In genomic region chr6:35719407-35719829, GRCh38 we compare ENCODE assay signal across 9 cellular contexts. TPM values are rescaled to one million over a fixed set of nuclear protein-coding genes. Genes with fewer than 3 reads are reported as not detected.
DNase-seq lines count a peak whose midpoint lies in the region; ATAC-seq and TF ChIP-seq lines count a peak whose summit lies in the region.
"Had no signal": no experiment of that assay in that cellular context is flagged by ENCODE, and none has a peak within 500 bp of the region (broad histone marks: within the 10 kb centered on the region; RNA-seq: fewer than 3 reads in every experiment).

No MANE protein-coding gene starts in this region.

- WGBS in prostate gland, result 38% methylated on average over 5 of the region's 5 CpGs

- DNase-seq in choroid plexus epithelial cell (ENCODE audit: low read depth) (no peak), prostate gland (ENCODE audit: low spot score) (no peak), G401 (ENCODE audit: low spot score) (no peak), pons (ENCODE audit: low spot score) (no peak), OCI-M1 (lab: John Stamatoyannopoulos, UW) (no peak), natural killer cell (no peak)

- H3K36me3 ChIP-seq in prostate gland, result no peaks in the 10 kb centered on the region

- peaks cover 52% of the 10 kb centered on the region for H3K4me1 ChIP-seq in prostate gland (replicated peaks)

- TF ChIP-seq CTCF in choroid plexus epithelial cell (conservative IDR thresholded peaks at IDR 0.05; ENCODE audit: low read depth, low read length) (no peak), prostate gland (IDR thresholded peaks at IDR 0.05) (no peak), natural killer cell (IDR thresholded peaks at IDR 0.05) (no peak)

- no peak overlapping the region for H3K27ac Mint-ChIP-seq in natural killer cell

- no peaks in the 10 kb centered on the region for H3K36me3 Mint-ChIP-seq in natural killer cell

- intact Hi-C loops in prostate gland (cut with DNase I), result no loop called here
- intact Hi-C loops in natural killer cell (cut with micrococcal nuclease), result no loop called here

- H3K27ac ChIP-seq in prostate gland, result peak overlapping the region; percentile 99 to 100

- in situ Hi-C loops in G401 (cut with HindIII; ENCODE audit: low sequenced_read_pairs), result no loop called here

- H3K9me3 ChIP-seq in prostate gland, result no peaks in the 10 kb centered on the region

- H3K4me3 ChIP-seq in choroid plexus epithelial cell (ENCODE audit: low read depth, low read length) (peak overlapping the region; percentile 42), prostate gland (no peak overlapping the region)

- ATAC-seq in GM18861 (IDR thresholded peaks at IDR 0.05; ENCODE audit: unreplicated experiment) (peak; percentile 17), HG03095 (IDR thresholded peaks at IDR 0.05; ENCODE audit: unreplicated experiment) (peak; percentile 24), natural killer cell (no peak)

- H3K4me3 Mint-ChIP-seq in natural killer cell, result no peak overlapping the region

- H3K4me1 Mint-ChIP-seq in natural killer cell, result peaks cover 0 to 14% of the 10 kb centered on the region in 2 donors

- H3K27me3 ChIP-seq in prostate gland (replicated peaks; ENCODE audit: insufficient read depth), result no peaks in the 10 kb centered on the region

- H3K9me3 Mint-ChIP-seq in natural killer cell, result no peaks in the 10 kb centered on the region

- peaks cover 0 to 4% of the 10 kb centered on the region in 2 donors for H3K27me3 Mint-ChIP-seq in natural killer cell (ENCODE audit: low read depth in 2 of 2)

- no peak for TF ChIP-seq POLR2A in prostate gland (IDR thresholded peaks at IDR 0.05)

RNA-seq across cellular contexts. Expression of gene ARMC12, which starts 17.4 kb away (rescaled TPM):
- total RNA-seq in prostate gland, result 1 to 10 TPM; 1.7 to 4.4 TPM
- 0.68 TPM in 1 of 2 replicates, not detected in the other for total RNA-seq in G401 (2014; rRNA removed; shearing (Covaris generic))
- total RNA-seq in natural killer cell, result 1 to 10 TPM in 1 of 3 donors, under 1 TPM in 2; 0.59 to 1.5 (median 0.64) TPM
- total RNA-seq: urinary bladder had no signal

RNA-seq across cellular contexts. Expression of gene FKBP5, which starts 30.7 kb away (rescaled TPM):
- total RNA-seq in prostate gland, result 100 to 1,000 TPM; 201 to 248 TPM
- 29.4 and 33.5 TPM in 2 replicates for total RNA-seq in G401 (2014; rRNA removed; shearing (Covaris generic))
- total RNA-seq in natural killer cell, result 10 to 100 TPM; 15.5 to 30.2 (median 27.3) TPM

RNA-seq across cellular contexts. Expression of gene CLPSL2, which starts 57.0 kb away (rescaled TPM):
- total RNA-seq in prostate gland (not detected), natural killer cell (not detected)
- not detected in 2 replicates for total RNA-seq in G401 (2014; rRNA removed; shearing (Covaris generic))
- total RNA-seq: urinary bladder had no signal

Comparison
In these comparisons a context has a peak if more than half of its experiments do, and no peak if none do; other contexts are left out.
1. ATAC-seq: peak in GM18861 (single experiment) and HG03095 (single experiment); none in natural killer cell (0 of 3).